18 cellular contexts compared by ENCODE assay signal in genomic region chr2:25698752-25699151, GRCh38. TPM values are rescaled to one million over a fixed set of nuclear protein-coding genes. Genes with fewer than 3 reads are reported as not detected.
A peak's percentile ranks its signal among the peaks of the same experiment; 100 is the strongest.
DNase-seq lines count a peak whose midpoint lies in the region; ATAC-seq, FAIRE-seq and TF ChIP-seq lines count a peak whose summit lies in the region.
"Had no signal": no experiment of that assay in that cellular context is flagged by ENCODE, and none has a peak within 500 bp of the region (broad histone marks: within the 10 kb centered on the region; RNA-seq: fewer than 3 reads in every experiment).

No MANE protein-coding gene starts in this region.

- H2AFZ ChIP-seq in PC-9 (no peak overlapping the region), endothelial cell of umbilical vein (ENCODE audit: low read depth, low read length) (no peak overlapping the region)

- H3K4me1 ChIP-seq in right atrium auricular region (peaks cover 0 to 5% of the 10 kb centered on the region in 2 donors), PC-9 (replicated peaks; ENCODE audit: insufficient read depth) (peaks cover 34% of the 10 kb centered on the region), endothelial cell of umbilical vein (ENCODE audit: control insufficient read depth, extremely low read depth, insufficient read depth, low read length) (peaks cover 14% of the 10 kb centered on the region)
- H3K4me1 ChIP-seq: ascending aorta, prostate gland had no signal

- ATAC-seq in GM19328 (IDR thresholded peaks at IDR 0.05; ENCODE audit: unreplicated experiment), result no peak
- no peak for ATAC-seq in GM18520 (IDR thresholded peaks at IDR 0.05; ENCODE audit: unreplicated experiment)
- ATAC-seq: Panc1 had no signal

- H3K27me3 ChIP-seq in right atrium auricular region, result no peaks in the 10 kb centered on the region
- no peaks in the 10 kb centered on the region for H3K27me3 ChIP-seq in PC-9 (ENCODE audit: insufficient read depth, low read depth)
- H3K27me3 ChIP-seq in endothelial cell of umbilical vein (ENCODE audit: control insufficient read depth in 2 of 2, insufficient read depth in 2 of 2, low read length in 2 of 2), result peaks cover 0 to 4% of the 10 kb centered on the region in 2 experiments
- H3K27me3 ChIP-seq: ascending aorta had no signal

- H3K36me3 ChIP-seq in right atrium auricular region (no peaks in the 10 kb centered on the region), PC-9 (ENCODE audit: low read depth) (no peaks in the 10 kb centered on the region), endothelial cell of umbilical vein (ENCODE audit: control insufficient read depth in 2 of 2, extremely low read depth in 1 of 2, insufficient read depth in 2 of 2, low read length in 2 of 2) (no peaks in the 10 kb centered on the region)
- H3K36me3 ChIP-seq: ascending aorta, prostate gland, thoracic aorta had no signal

- POLR2A ChIA-PET in PC-9 (lab: Charles Lee; ENCODE audit: unreplicated experiment), result interaction anchor here (0.6 to 0.7 kb wide), 4 partner anchors 22 to 163 kb away, joined by 3 to 7 read pairs (median 5); no protein-coding TSS in a partner anchor
- POLR2A ChIA-PET in endothelial cell of umbilical vein (lab: Charles Lee), result no interaction called here

- DNase-seq in cardiac septum (ENCODE audit: low spot score) (peak; percentile 27), right atrium auricular region (ENCODE audit: low spot score) (no peak), PC-9 (peak; percentile 19 to 90), endothelial cell of umbilical vein (ENCODE audit: low read depth, low spot score) (peak; percentile 62), foreskin melanocyte (no peak)
- no peak for DNase-seq in stimulated activated CD4-positive, alpha-beta T cell treated with anti-CD3 and anti-CD28 coated beads, Interleukin-12 subunit alpha, Interleukin-12 subunit beta, amount 100 ng/mL, for 4 hours
- DNase-seq: activated CD4-positive, alpha-beta T cell treated with anti-CD3 and anti-CD28 coated beads, Interleukin-2, amount 50 U/mL, for 48 hours; cortex of kidney; NCI-H1048 had no signal

- H3K27ac ChIP-seq in right atrium auricular region, result no peak overlapping the region
- H3K27ac ChIP-seq in PC-9, result peak overlapping the region; percentile 46
- peak overlapping the region; percentile 19 for H3K27ac ChIP-seq in endothelial cell of umbilical vein (ENCODE audit: insufficient read depth, low read depth, low read length)
- H3K27ac ChIP-seq: ascending aorta, prostate gland, thoracic aorta had no signal

- H3K9me2 ChIP-seq in PC-9 (ENCODE audit: insufficient read depth), result no peaks in the 10 kb centered on the region

- no peak for TF ChIP-seq POLR2A in endothelial cell of umbilical vein (IDR thresholded peaks at IDR 0.05; ENCODE audit: low read depth, low read length)

- peak overlapping the region; percentile 37 for H3K4me2 ChIP-seq in PC-9
- H3K4me2 ChIP-seq in endothelial cell of umbilical vein (ENCODE audit: insufficient read depth, low read length), result peak overlapping the region; percentile 20

- H3K9me1 ChIP-seq in endothelial cell of umbilical vein (replicated peaks; ENCODE audit: control insufficient read depth, extremely low read depth, insufficient read depth, low read length), result no peaks in the 10 kb centered on the region

- no peak overlapping the region for H3K9ac ChIP-seq in endothelial cell of umbilical vein (replicated peaks; ENCODE audit: extremely low read depth, insufficient read depth, low read length)

- CTCF ChIA-PET in PC-9 (lab: Charles Lee) (interaction anchor here (0.8 to 3.1 kb wide), 3 partner anchors 12 to 91 kb away, joined by 3 to 41 read pairs (median 5); no protein-coding TSS in a partner anchor), endothelial cell of umbilical vein (lab: Charles Lee) (interaction anchor here (0.6 to 6.8 kb wide), 13 partner anchors 9 to 337 kb away, joined by 3 to 232 read pairs (median 16); partner anchors contain the start of gene DTNB)

- no peaks in the 10 kb centered on the region for H3K79me2 ChIP-seq in PC-9 (ENCODE audit: low read depth)
- no peaks in the 10 kb centered on the region for H3K79me2 ChIP-seq in endothelial cell of umbilical vein (ENCODE audit: control insufficient read depth, insufficient read depth, low read length)

- H3K9me3 ChIP-seq in right atrium auricular region, result no peaks in the 10 kb centered on the region
- no peaks in the 10 kb centered on the region for H3K9me3 ChIP-seq in PC-9 (ENCODE audit: insufficient read depth, low read depth)
- H3K9me3 ChIP-seq in endothelial cell of umbilical vein (replicated peaks; ENCODE audit: control insufficient read depth, insufficient read depth, low read length), result no peaks in the 10 kb centered on the region
- H3K9me3 ChIP-seq: ascending aorta, prostate gland, thoracic aorta had no signal

- TF ChIP-seq CTCF in right atrium auricular region (IDR thresholded peaks at IDR 0.05), result no peak
- no peak for TF ChIP-seq CTCF in PC-9 (conservative IDR thresholded peaks at IDR 0.05)
- TF ChIP-seq CTCF in endothelial cell of umbilical vein (IDR thresholded peaks at IDR 0.05; ENCODE audit: extremely low read depth in 1 of 2, insufficient read depth in 1 of 2, low read depth in 1 of 2, low read length in 2 of 2), result no peak

- BruUV-seq in PC-9 (replicated peaks; lab: Mats Ljungman, UMichigan) (no TSS peak), endothelial cell of umbilical vein (replicated peaks; lab: Mats Ljungman, UMichigan) (no TSS peak)

- peaks cover 30% of the 10 kb centered on the region; the same call in 1 of the 2 replicates for H3F3A ChIP-seq in PC-9 (ENCODE audit: insufficient read depth, low read depth)

- intact Hi-C loops in cardiac septum (cut with DNase I), result no loop called here
- intact Hi-C loops in PC-9 (cut with micrococcal nuclease; ENCODE audit: unreplicated experiment), result no loop called here
- intact Hi-C loops in endothelial cell of umbilical vein (cut with micrococcal nuclease), result loop anchor here (2.0 kb wide), 1 partner anchor 24 kb away; no protein-coding TSS in a partner anchor

- dilution Hi-C loops in endothelial cell of umbilical vein (cut with MboI; ENCODE audit: extremely low pct_ligation_motif_present, low sequenced_read_pairs), result no loop called here

- H4K20me1 ChIP-seq in PC-9 (ENCODE audit: insufficient read depth), result no peaks in the 10 kb centered on the region
- H4K20me1 ChIP-seq in endothelial cell of umbilical vein (replicated peaks; ENCODE audit: control insufficient read depth, extremely low read depth, insufficient read depth, low read length), result no peaks in the 10 kb centered on the region

- no peak overlapping the region for H3K4me3 ChIP-seq in right atrium auricular region
- no peak overlapping the region for H3K4me3 ChIP-seq in PC-9
- H3K4me3 ChIP-seq in endothelial cell of umbilical vein (replicated peaks in 1 of 3; ENCODE audit: insufficient read depth in 1 of 3, low read depth in 1 of 3, low read length in 3 of 3), result no peak overlapping the region
- H3K4me3 ChIP-seq: ascending aorta, K562, prostate gland, smooth muscle cell, thoracic aorta had no signal

- peak; percentile 91 for FAIRE-seq in endothelial cell of umbilical vein (lab: Jason Lieb, UNC)
- FAIRE-seq: G401.6, K562 had no signal

TF ChIP-seq in endothelial cell of umbilical vein, 7 proteins besides CTCF, POLR2A, EP300 and RAD21:
- TF ChIP-seq FOS (IDR thresholded peaks at IDR 0.05; ENCODE audit: borderline replicate concordance, insufficient read depth, low read length) (peak; percentile 68), MYC (IDR thresholded peaks at IDR 0.05; ENCODE audit: low read depth, low read length) (no peak), POLR2AphosphoS5 (IDR thresholded peaks at IDR 0.05; ENCODE audit: insufficient read depth, low read depth, low read length) (no peak), EZH2 (IDR thresholded peaks at IDR 0.05; ENCODE audit: borderline replicate concordance, low read depth, low read length, severe bottlenecking) (no peak), MAX (IDR thresholded peaks at IDR 0.05; ENCODE audit: insufficient read depth, insufficient read length) (no peak), GATA2 (IDR thresholded peaks at IDR 0.05; ENCODE audit: insufficient read depth, insufficient read length, low read depth, low read length) (no peak), JUN (IDR thresholded peaks at IDR 0.05; ENCODE audit: borderline replicate concordance, insufficient read depth, insufficient read length, low read depth) (peak; percentile 48)
TF ChIP-seq in endothelial cell of umbilical vein: peak in this region for 2.

RNA-seq across cellular contexts. Expression of gene DTNB, which starts 25.4 kb away (rescaled TPM):
- total RNA-seq in cardiac septum (5.7 TPM), right atrium auricular region (1 to 10 TPM; 4.3 to 4.4 TPM), PC-9 (2021) (51.9 TPM in 2 replicates), endothelial cell of umbilical vein (13.9 and 17.0 TPM in 2 replicates)
- polyA plus RNA-seq in endothelial cell of umbilical vein, result 11.0 and 11.5 TPM in 2 replicates
- 9.1 and 9.6 TPM in 2 replicates for polyA plus RNA-seq in endothelial cell of umbilical vein (2011; cell fraction: cytosol; rRNA removed)
- polyA plus RNA-seq in endothelial cell of umbilical vein (2011; cell fraction: nucleus; rRNA removed), result 17.7 and 18.8 TPM in 2 replicates
- 11.6 and 13.6 TPM in 2 replicates for polyA plus RNA-seq in endothelial cell of umbilical vein (2012)
- polyA minus RNA-seq in endothelial cell of umbilical vein, result 25.4 and 28.8 TPM in 2 replicates
- 10.8 TPM for polyA minus RNA-seq in endothelial cell of umbilical vein (2011; cell fraction: cytosol; rRNA and poly(A)+ RNA removed)
- 37.2 and 68.2 TPM in 2 replicates for polyA minus RNA-seq in endothelial cell of umbilical vein (2011; cell fraction: nucleus; rRNA and poly(A)+ RNA removed)

Comparison
In these comparisons a context has a peak if more than half of its experiments do, and no peak if none do; other contexts are left out.
1. DNase-seq: peak in cardiac septum (single experiment), PC-9 (2 of 2) and endothelial cell of umbilical vein (single experiment); none in right atrium auricular region (single experiment), stimulated activated CD4-positive, alpha-beta T cell treated with anti-CD3 and anti-CD28 coated beads, Interleukin-12 subunit alpha, Interleukin-12 subunit beta, amount 100 ng/mL, for 4 hours (single experiment) and foreskin melanocyte (single experiment).
2. H3K27ac ChIP-seq: peak in PC-9 (single experiment) and endothelial cell of umbilical vein (single experiment); none in right atrium auricular region (0 of 2).